Comparison of ENCODE assay signal across 18 cellular contexts in the genomic region with DNA sequence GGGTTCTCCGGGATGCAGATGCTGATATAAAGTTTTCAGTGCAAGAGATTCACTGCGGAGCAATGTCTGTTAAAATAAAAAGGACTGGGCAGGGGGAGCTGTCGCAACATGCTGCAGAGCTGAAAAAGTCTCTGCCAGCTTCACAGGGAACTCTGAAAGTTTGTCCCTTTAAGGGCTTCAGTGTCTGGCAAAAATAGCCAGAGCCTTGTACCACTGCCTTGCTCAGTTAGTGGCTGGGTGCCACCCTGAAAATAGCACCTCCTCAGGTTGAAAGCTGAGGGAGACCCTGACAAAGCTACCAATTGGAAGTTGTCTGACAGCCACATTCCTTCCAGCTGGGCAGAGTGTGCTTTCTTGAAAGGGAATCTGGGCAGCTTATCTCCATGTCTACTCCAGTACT. TPM values are rescaled to one million over a fixed set of nuclear protein-coding genes. Genes with fewer than 3 reads are reported as not detected.
DNase-seq lines count a peak whose midpoint lies in the region; ATAC-seq, FAIRE-seq and TF ChIP-seq lines count a peak whose summit lies in the region.
"Had no signal": no experiment of that assay in that cellular context is flagged by ENCODE, and none has a peak within 500 bp of the region (broad histone marks: within the 10 kb centered on the region; RNA-seq: fewer than 3 reads in every experiment).

No MANE protein-coding gene starts in this region.

- H3K4ac ChIP-seq in H1 (replicated peaks; ENCODE audit: insufficient read length, low read depth, low read length) = no peak overlapping the region

- ATAC-seq in Right ventricle myocardium inferior (peak; percentile 66), GM18867 (IDR thresholded peaks at IDR 0.05; ENCODE audit: unreplicated experiment) (no peak), HG03108 (IDR thresholded peaks at IDR 0.05; ENCODE audit: unreplicated experiment) (no peak)
- ATAC-seq: activated naive CD8-positive, alpha-beta T cell treated with anti-CD3 and anti-CD28 coated beads, Interleukin-2, amount 50 U/mL, for 24 hours; K562; stimulated activated memory B cell treated with anti-CD40 and anti-IgM and Interleukin-4, amounts not matched to agents 10 μg/mL and 1 μg/mL and 100 μg/mL, for 72 hours; T-cell had no signal

- no peak overlapping the region for H3K56ac ChIP-seq in H1 (replicated peaks; ENCODE audit: insufficient read length, low read depth, low read length)

- no peak overlapping the region for H2BK20ac ChIP-seq in H1 (ENCODE audit: low read length)

- no peak overlapping the region for H3K4me2 ChIP-seq in H1 (ENCODE audit: insufficient read depth in 1 of 2, low read depth in 2 of 2, low read length in 2 of 2)

- FAIRE-seq in H1 (lab: Jason Lieb, UNC) = no peak
- FAIRE-seq: K562 had no signal

- TF ChIP-seq EP300 in H1 (IDR thresholded peaks at IDR 0.05; ENCODE audit: borderline replicate concordance in 1 of 2, low read depth in 2 of 2, low read length in 2 of 2) = no peak

- no peak overlapping the region for H4K8ac ChIP-seq in H1 (ENCODE audit: extremely low read depth, insufficient read depth, low read length)

- H3K14ac ChIP-seq in H1 (ENCODE audit: insufficient read length) = no peak overlapping the region

- no peaks in the 10 kb centered on the region for H3K79me1 ChIP-seq in H1 (ENCODE audit: low read depth, low read length)

- H3K27me3 ChIP-seq in right atrium auricular region = no peaks in the 10 kb centered on the region
- H3K27me3 ChIP-seq in H1 (replicated peaks in 1 of 4; ENCODE audit: control insufficient read depth in 3 of 4, extremely low read depth in 1 of 4, insufficient read depth in 3 of 4, low read length in 3 of 4) = no peaks in the 10 kb centered on the region; a peak in 1 of 7 replicates
- H3K27me3 ChIP-seq in thyroid gland = no peaks in the 10 kb centered on the region
- H3K27me3 ChIP-seq: esophagus muscularis mucosa had no signal

- H2BK12ac ChIP-seq in H1 (ENCODE audit: low read depth, low read length) = no peak overlapping the region

- H4K91ac ChIP-seq in H1 (replicated peaks; ENCODE audit: insufficient read length, low read length) = no peak overlapping the region

- no peaks in the 10 kb centered on the region for H3K9me3 ChIP-seq in right atrium auricular region
- H3K9me3 ChIP-seq in H1 (ENCODE audit: insufficient read depth in 2 of 2, low read depth in 1 of 2, low read length in 1 of 2) = no peaks in the 10 kb centered on the region
- no peaks in the 10 kb centered on the region for H3K9me3 ChIP-seq in thyroid gland
- H3K9me3 ChIP-seq: esophagus muscularis mucosa had no signal

- H3K18ac ChIP-seq in H1 (ENCODE audit: extremely low read depth, low read length) = no peak overlapping the region

- H4K5ac ChIP-seq in H1 (ENCODE audit: insufficient read length, low read depth, low read length) = no peak overlapping the region

- 82% methylated on average over 3 of the region's 3 CpGs; no CpG with 5 or more reads in 1 of the 2 experiments for WGBS in H1 (ENCODE audit: extremely low coverage in 1 of 2, insufficient coverage in 1 of 2, insufficient read length in 1 of 2, insufficient replicate concordance in 2 of 2, low coverage in 1 of 2, low lambda C conversion rate in 2 of 2, missing lambda C conversion rate in 1 of 2), 2 experiments
- 57 to 58% methylated on average over 3 of the region's 3 CpGs for WGBS in thyroid gland, 2 donors

- CTCF ChIA-PET in H1 (lab: Charles Lee; ENCODE audit: partially characterized antibody) = interaction anchor here (0.5 to 2.1 kb wide), 9 partner anchors 8 to 122 kb away, joined by 3 to 10 read pairs (median 4); no protein-coding TSS in a partner anchor

- H3K27ac ChIP-seq in right atrium auricular region = peak overlapping the region in 1 of 2 donors; percentile 71
- no peak overlapping the region for H3K27ac ChIP-seq in H1 (ENCODE audit: low read depth, low read length)
- no peak overlapping the region for H3K27ac ChIP-seq in thyroid gland
- H3K27ac ChIP-seq: esophagus muscularis mucosa, WERI-Rb-1 had no signal

- H2AK5ac ChIP-seq in H1 (ENCODE audit: low read depth, low read length) = no peak overlapping the region

- no peak overlapping the region for H2BK120ac ChIP-seq in H1 (replicated peaks; ENCODE audit: low read depth, low read length)

- H3K79me2 ChIP-seq in H1 (ENCODE audit: control insufficient read depth in 1 of 2, insufficient read depth in 2 of 2, low read length in 2 of 2) = peaks cover 0 to 15% of the 10 kb centered on the region in 2 experiments; a peak in 3 of 4 replicates

- H3K4me3 ChIP-seq in right atrium auricular region (no peak overlapping the region), H1 (ENCODE audit: extremely low read depth in 1 of 4, insufficient read depth in 2 of 4, low read depth in 3 of 4, low read length in 4 of 4) (no peak overlapping the region), thyroid gland (replicated peaks in 1 of 3) (no peak overlapping the region)
- H3K4me3 ChIP-seq: esophagus muscularis mucosa, K562 had no signal

- no peak overlapping the region for H3K23ac ChIP-seq in H1 (ENCODE audit: insufficient read length)

- TF ChIP-seq CTCF in right atrium auricular region (IDR thresholded peaks at IDR 0.05) = peak in 1 of 2 donors; percentile 48
- TF ChIP-seq CTCF in H1 (IDR thresholded peaks at IDR 0.05; ENCODE audit: control extremely low read depth in 1 of 3, insufficient read depth in 1 of 3, low read depth in 1 of 3, low read length in 3 of 3) = peak in 1 of 3 experiments; percentile 26; a peak in 2 of 4 replicates
- TF ChIP-seq CTCF in thyroid gland (IDR thresholded peaks at IDR 0.05) = no peak

- no peak overlapping the region for H2BK5ac ChIP-seq in H1 (ENCODE audit: low read depth, low read length)

- H2BK15ac ChIP-seq in H1 (ENCODE audit: low read length) = no peak overlapping the region

- intact Hi-C loops in Right ventricle myocardium inferior (cut with DNase I) = loop anchor here (2.0 to 5.0 kb wide), 2 partner anchors 46 to 61 kb away; no protein-coding TSS in a partner anchor
- intact Hi-C loops in thyroid gland (cut with DNase I) = no loop called here

- no peaks in the 10 kb centered on the region for H4K20me1 ChIP-seq in H1 (replicated peaks in 1 of 2; ENCODE audit: control insufficient read depth in 1 of 2, insufficient read depth in 2 of 2, low read length in 2 of 2)

- peaks cover 4% of the 10 kb centered on the region; the same call in 1 of the 2 replicates for H3K23me2 ChIP-seq in H1 (ENCODE audit: low read depth, low read length)

- no peak overlapping the region for H3K9ac ChIP-seq in H1 (replicated peaks in 1 of 4; ENCODE audit: extremely low read depth in 1 of 4, low read depth in 3 of 4, low read length in 3 of 4)

- POLR2A ChIA-PET in H1 (lab: Charles Lee; ENCODE audit: partially characterized antibody) = interaction anchor here (1.0 kb wide), 1 partner anchor 54 kb away, joined by 3 read pairs; no protein-coding TSS in a partner anchor

- TF ChIP-seq RAD21 in H1 (IDR thresholded peaks at IDR 0.05 in 1 of 2, conservative IDR thresholded peaks at IDR 0.05 in 1 of 2; ENCODE audit: low read depth in 2 of 2, low read length in 2 of 2) = peak in 1 of 2 experiments; percentile 27; a peak in 2 of 4 replicates

- H3K36me3 ChIP-seq in right atrium auricular region (no peaks in the 10 kb centered on the region), H1 (ENCODE audit: control insufficient read depth in 2 of 4, insufficient read depth in 4 of 4, low read length in 3 of 4) (no peaks in the 10 kb centered on the region), thyroid gland (no peaks in the 10 kb centered on the region)
- H3K36me3 ChIP-seq: esophagus muscularis mucosa, WERI-Rb-1 had no signal

- DNase-seq in Right ventricle myocardium inferior (ENCODE audit: missing footprints) (peak; percentile 62), right atrium auricular region (ENCODE audit: low spot score) (no peak), H1 (ENCODE audit: low read depth in 1 of 2, low spot score in 2 of 2) (no peak), islet precursor cell (peak; percentile 70), thyroid gland (peak; percentile 4 to 10), GM19240 (ENCODE audit: insufficient read length, low spot score) (no peak)
- DNase-seq: activated naive CD8-positive, alpha-beta T cell treated with anti-CD3 and anti-CD28 coated beads, Interleukin-2, amount 50 U/mL, for 24 hours; DMS153; GOT3; NCI-H2029 treated with DMSO at 0.1 percent for 48 hours; NCI-H510A treated with DMSO at 0.1 percent for 48 hours; T-cell; WERI-Rb-1 had no signal

- TF ChIP-seq POLR2A in H1 (IDR thresholded peaks at IDR 0.05; ENCODE audit: control extremely low read depth in 1 of 2, low read depth in 2 of 2, low read length in 2 of 2) = no peak
- TF ChIP-seq POLR2A in thyroid gland (IDR thresholded peaks at IDR 0.05) = no peak

- 0 out of 2 replicates have a peak overlapping the region, but pooled peaks have one; percentile 5 for H2AFZ ChIP-seq in H1 (ENCODE audit: low read length)

- H3K4me1 ChIP-seq in right atrium auricular region (peaks cover 0 to 25% of the 10 kb centered on the region in 2 donors), H1 (replicated peaks in 1 of 4; ENCODE audit: control insufficient read depth in 3 of 4, insufficient read depth in 4 of 4, low read length in 3 of 4) (peaks cover 0 to 3% (median 0%) of the 10 kb centered on the region in 4 experiments; a peak in 1 of 7 replicates), thyroid gland (peaks cover 9% of the 10 kb centered on the region in 2 donors)

TF ChIP-seq in H1, 55 proteins besides CTCF, POLR2A, EP300 and RAD21 (continues in another document):
- TF ChIP-seq HDAC2 (IDR thresholded peaks at IDR 0.05; ENCODE audit: borderline replicate concordance in 1 of 2, low read depth in 2 of 2, low read length in 2 of 2) (no peak), HDAC6 (IDR thresholded peaks at IDR 0.05; ENCODE audit: low read depth, low read length) (no peak), CHD2 (IDR thresholded peaks at IDR 0.05; ENCODE audit: low read length) (no peak), TCF12 (IDR thresholded peaks at IDR 0.05; ENCODE audit: low read depth, low read length) (no peak), GABPA (IDR thresholded peaks at IDR 0.05; ENCODE audit: borderline replicate concordance, insufficient read depth, low read length) (no peak)
- TF ChIP-seq, protein P1, sequence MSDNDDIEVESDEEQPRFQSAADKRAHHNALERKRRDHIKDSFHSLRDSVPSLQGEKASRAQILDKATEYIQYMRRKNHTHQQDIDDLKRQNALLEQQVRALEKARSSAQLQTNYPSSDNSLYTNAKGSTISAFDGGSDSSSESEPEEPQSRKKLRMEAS (IDR thresholded peaks at IDR 0.05) = no peak

RNA-seq across cellular contexts. Expression of a gene that starts 3.0 kb away (rescaled TPM):
- total RNA-seq in Right ventricle myocardium inferior = 36.4 TPM
- 10 to 100 TPM; 27.8 to 29.0 TPM for total RNA-seq in right atrium auricular region
- total RNA-seq in H1 (2021; fragmentation: NEBNext Ultra II Directional; extraction: Animal tissue kit (Norgen Biotek cat#: 25700)) = 30.4 and 32.9 TPM in 2 replicates
- polyA plus RNA-seq in H1 (2011; rRNA removed) = 8.3 and 11.1 TPM in 2 replicates
- polyA plus RNA-seq in H1 (2011; cell fraction: cytosol; rRNA removed) = 9.7 TPM
- polyA plus RNA-seq in H1 (2011; cell fraction: nucleus; rRNA removed) = 15.7 TPM
- polyA plus RNA-seq in H1 (2012, experiment 1 of 2) = 14.1 to 19.8 TPM (median 17.1 TPM) in 4 replicates
- 2.1 TPM for polyA plus RNA-seq in H1 (2012, experiment 2 of 2)
- 26.8 TPM for polyA plus RNA-seq in H1 (2013, experiment 1 of 2)
- polyA plus RNA-seq in H1 (2013, experiment 2 of 2) = 29.9 TPM
- 18.4 and 29.1 TPM in 2 replicates for polyA minus RNA-seq in H1 (2011; rRNA and poly(A)+ RNA removed)
- polyA minus RNA-seq in H1 (2011; cell fraction: cytosol; rRNA and poly(A)+ RNA removed) = 18.4 TPM
- polyA minus RNA-seq in H1 (2011; cell fraction: nucleus; rRNA and poly(A)+ RNA removed) = 20.5 TPM
- 10 to 100 TPM; 19.4 to 31.3 (median 23.7) TPM for total RNA-seq in thyroid gland

Comparison
In these comparisons a context has a peak if more than half of its experiments do, and no peak if none do; other contexts are left out.
1. DNase-seq: peak in Right ventricle myocardium inferior (single experiment), islet precursor cell (single experiment) and thyroid gland (2 of 2); none in right atrium auricular region (single experiment), H1 (0 of 2) and GM19240 (single experiment).